ENCODE assay signal across 1 cellular context in the genomic region with DNA sequence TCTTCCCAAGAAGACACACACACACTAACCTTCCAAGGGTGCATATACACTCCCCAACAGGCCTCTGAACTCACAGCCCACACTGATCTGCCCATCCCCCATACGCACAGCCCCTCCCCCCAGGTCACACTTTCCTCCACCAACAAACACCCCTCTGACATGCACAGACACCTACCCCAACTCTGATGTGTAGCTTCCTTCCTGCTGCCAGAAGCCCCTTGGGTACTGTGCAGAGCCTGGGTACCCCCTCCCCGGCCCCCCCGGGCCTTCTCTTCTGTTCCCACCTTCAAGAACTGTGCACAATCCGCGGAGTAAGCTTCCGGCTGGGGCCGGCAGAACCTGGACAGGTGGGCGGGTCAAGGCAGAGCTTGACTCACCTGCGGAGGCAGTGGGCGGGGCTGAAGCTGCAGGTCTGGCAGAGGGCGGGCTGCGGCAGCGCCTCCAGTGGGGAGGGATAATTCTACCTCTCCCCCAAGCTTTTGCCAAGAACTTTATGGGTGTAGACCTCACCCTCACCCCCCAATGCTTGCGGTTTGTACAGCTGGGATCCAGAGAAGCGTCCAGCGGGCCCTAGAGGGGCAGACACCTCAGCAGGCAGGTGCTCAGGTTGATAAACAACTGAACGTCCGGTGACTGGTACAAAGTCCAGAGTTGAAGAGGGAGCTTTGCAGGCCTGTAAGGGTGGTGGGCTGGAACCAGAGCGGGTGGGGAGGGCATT.
TF ChIP-seq lines count a peak whose summit lies in the region.

Gene C1orf210 (minus strand): TSS at position 313 of the 718 bp plus-strand sequence. CDS start 2,311 bp downstream, outside the sequence.

TF ChIP-seq in HepG2, 621 proteins besides CTCF, POLR2A, EP300 and RAD21 (continued from another document and continues in another):
- no peak for TF ChIP-seq ZNF142 (CRISPR knock-in tag; IDR thresholded peaks at IDR 0.05)
- no peak for TF ChIP-seq CC2D1A (CRISPR knock-in tag; IDR thresholded peaks at IDR 0.05)
- TF ChIP-seq, protein P1, sequence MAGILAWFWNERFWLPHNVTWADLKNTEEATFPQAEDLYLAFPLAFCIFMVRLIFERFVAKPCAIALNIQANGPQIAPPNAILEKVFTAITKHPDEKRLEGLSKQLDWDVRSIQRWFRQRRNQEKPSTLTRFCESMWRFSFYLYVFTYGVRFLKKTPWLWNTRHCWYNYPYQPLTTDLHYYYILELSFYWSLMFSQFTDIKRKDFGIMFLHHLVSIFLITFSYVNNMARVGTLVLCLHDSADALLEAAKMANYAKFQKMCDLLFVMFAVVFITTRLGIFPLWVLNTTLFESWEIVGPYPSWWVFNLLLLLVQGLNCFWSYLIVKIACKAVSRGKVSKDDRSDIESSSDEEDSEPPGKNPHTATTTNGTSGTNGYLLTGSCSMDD (CRISPR knock-in tag; IDR thresholded peaks at IDR 0.05), result no peak
- no peak for TF ChIP-seq FOXJ3 (CRISPR knock-in tag; IDR thresholded peaks at IDR 0.05; ENCODE audit: borderline replicate concordance)
- no peak for TF ChIP-seq ZNF557 (CRISPR knock-in tag; IDR thresholded peaks at IDR 0.05)
- TF ChIP-seq POGK (CRISPR knock-in tag; conservative IDR thresholded peaks at IDR 0.05), result no peak
- TF ChIP-seq HES4 (CRISPR knock-in tag; IDR thresholded peaks at IDR 0.05; ENCODE audit: borderline replicate concordance), result no peak
- no peak for TF ChIP-seq KDM6A (CRISPR knock-in tag; IDR thresholded peaks at IDR 0.05; ENCODE audit: low read depth)
- TF ChIP-seq PHF8 (CRISPR knock-in tag; IDR thresholded peaks at IDR 0.05), result peak; percentile 32; the same call in 1 of the 2 replicates
- TF ChIP-seq, protein P2, sequence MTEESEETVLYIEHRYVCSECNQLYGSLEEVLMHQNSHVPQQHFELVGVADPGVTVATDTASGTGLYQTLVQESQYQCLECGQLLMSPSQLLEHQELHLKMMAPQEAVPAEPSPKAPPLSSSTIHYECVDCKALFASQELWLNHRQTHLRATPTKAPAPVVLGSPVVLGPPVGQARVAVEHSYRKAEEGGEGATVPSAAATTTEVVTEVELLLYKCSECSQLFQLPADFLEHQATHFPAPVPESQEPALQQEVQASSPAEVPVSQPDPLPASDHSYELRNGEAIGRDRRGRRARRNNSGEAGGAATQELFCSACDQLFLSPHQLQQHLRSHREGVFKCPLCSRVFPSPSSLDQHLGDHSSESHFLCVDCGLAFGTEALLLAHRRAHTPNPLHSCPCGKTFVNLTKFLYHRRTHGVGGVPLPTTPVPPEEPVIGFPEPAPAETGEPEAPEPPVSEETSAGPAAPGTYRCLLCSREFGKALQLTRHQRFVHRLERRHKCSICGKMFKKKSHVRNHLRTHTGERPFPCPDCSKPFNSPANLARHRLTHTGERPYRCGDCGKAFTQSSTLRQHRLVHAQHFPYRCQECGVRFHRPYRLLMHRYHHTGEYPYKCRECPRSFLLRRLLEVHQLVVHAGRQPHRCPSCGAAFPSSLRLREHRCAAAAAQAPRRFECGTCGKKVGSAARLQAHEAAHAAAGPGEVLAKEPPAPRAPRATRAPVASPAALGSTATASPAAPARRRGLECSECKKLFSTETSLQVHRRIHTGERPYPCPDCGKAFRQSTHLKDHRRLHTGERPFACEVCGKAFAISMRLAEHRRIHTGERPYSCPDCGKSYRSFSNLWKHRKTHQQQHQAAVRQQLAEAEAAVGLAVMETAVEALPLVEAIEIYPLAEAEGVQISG (CRISPR knock-in tag; IDR thresholded peaks at IDR 0.05), result no peak; the same call in 1 of the 2 replicates
- no peak for TF ChIP-seq NBN (conservative IDR thresholded peaks at IDR 0.05)
- no peak for TF ChIP-seq MAZ (IDR thresholded peaks at IDR 0.05; ENCODE audit: borderline replicate concordance, low read depth, low read length)
- TF ChIP-seq MAZ (CRISPR knock-in tag; IDR thresholded peaks at IDR 0.05; ENCODE audit: low read depth), result peak; percentile 72; the same call in 1 of the 2 replicates
- no peak for TF ChIP-seq RFX1 (IDR thresholded peaks at IDR 0.05)
- peak; percentile 83; the same call in 1 of the 2 replicates for TF ChIP-seq SNAI1 (CRISPR knock-in tag; IDR thresholded peaks at IDR 0.05; ENCODE audit: borderline replicate concordance)
- no peak for TF ChIP-seq ZFAT (CRISPR knock-in tag; conservative IDR thresholded peaks at IDR 0.05)
- TF ChIP-seq DNMT1 (CRISPR knock-in tag; IDR thresholded peaks at IDR 0.05), result no peak
- no peak for TF ChIP-seq KAT7 (CRISPR knock-in tag; IDR thresholded peaks at IDR 0.05; ENCODE audit: borderline replicate concordance)
- no peak for TF ChIP-seq FOXC1 (CRISPR knock-in tag; IDR thresholded peaks at IDR 0.05; ENCODE audit: borderline replicate concordance)
- no peak for TF ChIP-seq NFYC (CRISPR knock-in tag; IDR thresholded peaks at IDR 0.05)
- TF ChIP-seq ZNF17 (CRISPR knock-in tag; IDR thresholded peaks at IDR 0.05), result no peak
- TF ChIP-seq MEF2D (CRISPR knock-in tag; IDR thresholded peaks at IDR 0.05), result 0 out of 2 replicates have a peak, but pooled peaks have one; percentile 30
- no peak for TF ChIP-seq ZBTB8A (CRISPR knock-in tag; IDR thresholded peaks at IDR 0.05; ENCODE audit: borderline replicate concordance, low read depth)
- TF ChIP-seq, protein P3, sequence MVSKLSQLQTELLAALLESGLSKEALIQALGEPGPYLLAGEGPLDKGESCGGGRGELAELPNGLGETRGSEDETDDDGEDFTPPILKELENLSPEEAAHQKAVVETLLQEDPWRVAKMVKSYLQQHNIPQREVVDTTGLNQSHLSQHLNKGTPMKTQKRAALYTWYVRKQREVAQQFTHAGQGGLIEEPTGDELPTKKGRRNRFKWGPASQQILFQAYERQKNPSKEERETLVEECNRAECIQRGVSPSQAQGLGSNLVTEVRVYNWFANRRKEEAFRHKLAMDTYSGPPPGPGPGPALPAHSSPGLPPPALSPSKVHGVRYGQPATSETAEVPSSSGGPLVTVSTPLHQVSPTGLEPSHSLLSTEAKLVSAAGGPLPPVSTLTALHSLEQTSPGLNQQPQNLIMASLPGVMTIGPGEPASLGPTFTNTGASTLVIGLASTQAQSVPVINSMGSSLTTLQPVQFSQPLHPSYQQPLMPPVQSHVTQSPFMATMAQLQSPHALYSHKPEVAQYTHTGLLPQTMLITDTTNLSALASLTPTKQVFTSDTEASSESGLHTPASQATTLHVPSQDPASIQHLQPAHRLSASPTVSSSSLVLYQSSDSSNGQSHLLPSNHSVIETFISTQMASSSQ (IDR thresholded peaks at IDR 0.05; ENCODE audit: low read depth), result no peak
- TF ChIP-seq, protein P3 (CRISPR knock-in tag; IDR thresholded peaks at IDR 0.05; ENCODE audit: borderline replicate concordance), result no peak
- peak; percentile 50 for TF ChIP-seq ARID5B (CRISPR knock-in tag; IDR thresholded peaks at IDR 0.05)
- no peak for TF ChIP-seq ZNF343 (CRISPR knock-in tag; IDR thresholded peaks at IDR 0.05)
- TF ChIP-seq, protein P4, sequence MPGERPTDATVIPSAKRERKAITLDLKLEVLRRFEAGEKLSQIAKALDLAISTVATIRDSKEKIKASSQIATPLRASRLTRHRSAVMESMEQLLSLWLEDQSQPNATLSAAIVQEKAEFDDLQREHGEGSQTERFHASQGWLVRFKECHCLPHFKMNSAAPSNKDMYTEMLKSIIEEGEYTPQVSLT (CRISPR knock-in tag; IDR thresholded peaks at IDR 0.05; ENCODE audit: borderline replicate concordance, low read depth), result no peak
- TF ChIP-seq ATF1 (CRISPR knock-in tag; IDR thresholded peaks at IDR 0.05), result no peak
- TF ChIP-seq MIXL1 (CRISPR knock-in tag; IDR thresholded peaks at IDR 0.05), result no peak
- TF ChIP-seq PITX1 (CRISPR knock-in tag; IDR thresholded peaks at IDR 0.05), result peak; percentile 49; the same call in 1 of the 2 replicates
- TF ChIP-seq HDAC2 (CRISPR knock-in tag; IDR thresholded peaks at IDR 0.05), result no peak
